In genomic region chr5:79143684-79144379, GRCh38 we compare ENCODE assay signal across 15 cellular contexts. TPM values are rescaled to one million over a fixed set of nuclear protein-coding genes. Genes with fewer than 3 reads are reported as not detected.
DNase-seq lines count a peak whose midpoint lies in the region; ATAC-seq and TF ChIP-seq lines count a peak whose summit lies in the region.
"Had no signal": no experiment of that assay in that cellular context is flagged by ENCODE, and none has a peak within 500 bp of the region (broad histone marks: within the 10 kb centered on the region; RNA-seq: fewer than 3 reads in every experiment).

No MANE protein-coding gene starts in this region.

- no peak overlapping the region for H2BK15ac ChIP-seq in H9 (ENCODE audit: low read depth, low read length)

- H3K4me1 ChIP-seq in H9 (ENCODE audit: insufficient read depth, low read length) (peaks cover 3% of the 10 kb centered on the region; the same call in 1 of the 2 replicates), RWPE2 (ENCODE audit: insufficient read depth, poor library complexity, severe bottlenecking) (peaks cover 23% of the 10 kb centered on the region)
- H3K4me1 ChIP-seq: right lobe of liver had no signal

- no peaks in the 10 kb centered on the region for H4K20me1 ChIP-seq in H9 (ENCODE audit: control insufficient read depth, insufficient read depth, insufficient read length)

- H4K8ac ChIP-seq in H9 (replicated peaks; ENCODE audit: insufficient read length, low read depth, low read length) = no peak overlapping the region

- no peak overlapping the region for H3K23ac ChIP-seq in H9 (ENCODE audit: insufficient read length, low read depth, low read length)

- no peak overlapping the region for H3K56ac ChIP-seq in H9 (ENCODE audit: insufficient read length, low read depth, low read length)

- DNase-seq in H9 = no peak
- no peak for DNase-seq in RWPE2 (ENCODE audit: low spot score)
- peak; percentile 90 for DNase-seq in epithelial cell of proximal tubule (ENCODE audit: low read depth)
- DNase-seq in retinal pigment epithelial cell (ENCODE audit: low read depth) = peak; percentile 59
- DNase-seq in amniotic stem cell (lab: John Stamatoyannopoulos, UW) = no peak
- no peak for DNase-seq in activated T-helper 2 cell treated with anti-CD3 and anti-CD28 coated beads, Interferon-gamma antibody, Interleukin-2, Interleukin-4, amounts not matched to agents 10 μg/mL and 5 μg/mL and 100 μg/mL, durations not matched to agents 14 hours and 24 hours and 36 hours (ENCODE audit: low spot score)
- DNase-seq: activated CD4-positive, alpha-beta memory T cell treated with anti-CD3 and anti-CD28 coated beads, Interleukin-2, amount 10 ng/mL, durations not matched to agents 7 days and 5 days; islet precursor cell; KG1; naive B cell; NCI-H2029; right lobe of liver; substantia nigra had no signal

- H3K36me3 Mint-ChIP-seq in H9 (ENCODE audit: insufficient read depth in 1 of 3, low read depth in 3 of 3) = peaks cover 7 to 9% (median 8%) of the 10 kb centered on the region in 3 experiments; a peak in 6 of 7 replicates
- H3K36me3 Mint-ChIP-seq in activated T-helper 17 cell treated with anti-CD3 and anti-CD28 coated beads, Interleukin-2, amount 50 U/mL, for 72 hours (ENCODE audit: low read depth) = no peaks in the 10 kb centered on the region
- H3K36me3 Mint-ChIP-seq in activated T-helper 2 cell treated with anti-CD3 and anti-CD28 coated beads, Interferon-gamma antibody, Interleukin-2, Interleukin-4, amounts not matched to agents 10 μg/mL and 5 μg/mL and 100 μg/mL, durations not matched to agents 14 hours and 24 hours and 36 hours (ENCODE audit: low read depth) = no peaks in the 10 kb centered on the region
- H3K36me3 Mint-ChIP-seq: naive B cell had no signal

- H3K4me3 Mint-ChIP-seq in H9 = no peak overlapping the region
- no peak overlapping the region for H3K4me3 Mint-ChIP-seq in activated T-helper 17 cell treated with anti-CD3 and anti-CD28 coated beads, Interleukin-2, amount 50 U/mL, for 72 hours
- H3K4me3 Mint-ChIP-seq in activated T-helper 2 cell treated with anti-CD3 and anti-CD28 coated beads, Interferon-gamma antibody, Interleukin-2, Interleukin-4, amounts not matched to agents 10 μg/mL and 5 μg/mL and 100 μg/mL, durations not matched to agents 14 hours and 24 hours and 36 hours (ENCODE audit: low read depth) = no peak overlapping the region
- H3K4me3 Mint-ChIP-seq: activated CD4-positive, alpha-beta memory T cell treated with anti-CD3 and anti-CD28 coated beads, Interleukin-2, amount 10 ng/mL, durations not matched to agents 7 days and 5 days; naive B cell had no signal

- intact Hi-C loops in activated T-helper 2 cell treated with anti-CD3 and anti-CD28 coated beads, Interferon-gamma antibody, Interleukin-2, Interleukin-4, amounts not matched to agents 10 μg/mL and 5 μg/mL and 100 μg/mL, durations not matched to agents 14 hours and 24 hours and 36 hours (cut with micrococcal nuclease) = no loop called here

- no peak overlapping the region for H2AK5ac ChIP-seq in H9 (ENCODE audit: insufficient read length, low read length)

- H3K27me3 ChIP-seq in H9 (ENCODE audit: insufficient read depth, low read length) = no peaks in the 10 kb centered on the region
- H3K27me3 ChIP-seq in RWPE2 (ENCODE audit: insufficient read depth, poor library complexity, severe bottlenecking) = no peaks in the 10 kb centered on the region
- H3K27me3 ChIP-seq: right lobe of liver had no signal

- H3K9me3 ChIP-seq in H9 (ENCODE audit: control insufficient read depth, low read depth, low read length) (peaks cover 9% of the 10 kb centered on the region), RWPE2 (ENCODE audit: severe bottlenecking) (no peaks in the 10 kb centered on the region)
- H3K9me3 ChIP-seq: right lobe of liver had no signal

- H3K4me3 ChIP-seq in RWPE2 (ENCODE audit: severe bottlenecking) (no peak overlapping the region), epithelial cell of proximal tubule (ENCODE audit: low read depth, low read length) (no peak overlapping the region), retinal pigment epithelial cell (ENCODE audit: low read length) (no peak overlapping the region)
- H3K4me3 ChIP-seq: right lobe of liver had no signal

- H2BK20ac ChIP-seq in H9 (ENCODE audit: low read depth, low read length, poor library complexity, severe bottlenecking) = no peak overlapping the region

- H3K14ac ChIP-seq in H9 (ENCODE audit: insufficient read depth, low read length) = no peak overlapping the region

- no peak overlapping the region for H4K5ac ChIP-seq in H9 (ENCODE audit: insufficient read length, low read depth, low read length)

- no peak overlapping the region for H3K4ac ChIP-seq in H9 (ENCODE audit: low read depth, low read length)

- H3K27me3 Mint-ChIP-seq in H9 (ENCODE audit: low read depth) = peaks cover 4% of the 10 kb centered on the region
- peaks cover 6% of the 10 kb centered on the region for H3K27me3 Mint-ChIP-seq in activated T-helper 17 cell treated with anti-CD3 and anti-CD28 coated beads, Interleukin-2, amount 50 U/mL, for 72 hours
- H3K27me3 Mint-ChIP-seq in activated T-helper 2 cell treated with anti-CD3 and anti-CD28 coated beads, Interferon-gamma antibody, Interleukin-2, Interleukin-4, amounts not matched to agents 10 μg/mL and 5 μg/mL and 100 μg/mL, durations not matched to agents 14 hours and 24 hours and 36 hours (ENCODE audit: low read depth) = peaks cover 17% of the 10 kb centered on the region

- no peak overlapping the region for H3K18ac ChIP-seq in H9 (ENCODE audit: insufficient read length, low read depth, low read length)

- TF ChIP-seq CTCF in H9 (conservative IDR thresholded peaks at IDR 0.05) = no peak
- no peak for TF ChIP-seq CTCF in RWPE2 (IDR thresholded peaks at IDR 0.05; ENCODE audit: poor library complexity, severe bottlenecking)
- TF ChIP-seq CTCF in epithelial cell of proximal tubule (conservative IDR thresholded peaks at IDR 0.05; ENCODE audit: low read depth, low read length) = no peak
- TF ChIP-seq CTCF in retinal pigment epithelial cell (conservative IDR thresholded peaks at IDR 0.05; ENCODE audit: low read depth, low read length) = no peak

- no peak overlapping the region for H2BK5ac ChIP-seq in H9 (ENCODE audit: insufficient read length, low read length)

- no peak overlapping the region for H2BK120ac ChIP-seq in H9 (ENCODE audit: low read depth, low read length, poor library complexity, severe bottlenecking)

- H3K27ac Mint-ChIP-seq in H9 = peak overlapping the region in 2 of 3 experiments; percentile 12 to 74; a peak in 2 of 7 replicates
- H3K27ac Mint-ChIP-seq in activated T-helper 17 cell treated with anti-CD3 and anti-CD28 coated beads, Interleukin-2, amount 50 U/mL, for 72 hours = no peak overlapping the region
- H3K27ac Mint-ChIP-seq in activated T-helper 2 cell treated with anti-CD3 and anti-CD28 coated beads, Interferon-gamma antibody, Interleukin-2, Interleukin-4, amounts not matched to agents 10 μg/mL and 5 μg/mL and 100 μg/mL, durations not matched to agents 14 hours and 24 hours and 36 hours = no peak overlapping the region
- H3K27ac Mint-ChIP-seq: activated CD4-positive, alpha-beta memory T cell treated with anti-CD3 and anti-CD28 coated beads, Interleukin-2, amount 10 ng/mL, durations not matched to agents 7 days and 5 days had no signal

- H2AFZ ChIP-seq in H9 (ENCODE audit: low read length) = peak overlapping the region; percentile 36

- peaks cover 10 to 11% of the 10 kb centered on the region in 2 experiments for H3K9me3 Mint-ChIP-seq in H9
- H3K9me3 Mint-ChIP-seq in activated T-helper 17 cell treated with anti-CD3 and anti-CD28 coated beads, Interleukin-2, amount 50 U/mL, for 72 hours = no peaks in the 10 kb centered on the region
- H3K9me3 Mint-ChIP-seq in activated T-helper 2 cell treated with anti-CD3 and anti-CD28 coated beads, Interferon-gamma antibody, Interleukin-2, Interleukin-4, amounts not matched to agents 10 μg/mL and 5 μg/mL and 100 μg/mL, durations not matched to agents 14 hours and 24 hours and 36 hours = peaks cover 3% of the 10 kb centered on the region
- H3K9me3 Mint-ChIP-seq: activated CD4-positive, alpha-beta memory T cell treated with anti-CD3 and anti-CD28 coated beads, Interleukin-2, amount 10 ng/mL, durations not matched to agents 7 days and 5 days had no signal

- H3K79me2 ChIP-seq in H9 (ENCODE audit: insufficient read depth, low read length) = no peaks in the 10 kb centered on the region; the same call in 1 of the 2 replicates

- H3K4me2 ChIP-seq in H9 (ENCODE audit: insufficient read depth, insufficient read length, low read length) = no peak overlapping the region

- no peak overlapping the region for H3K27ac ChIP-seq in H9 (ENCODE audit: insufficient read length, low read depth, low read length)
- H3K27ac ChIP-seq in RWPE2 (ENCODE audit: poor library complexity, severe bottlenecking) = peak overlapping the region; percentile 20
- H3K27ac ChIP-seq: right lobe of liver had no signal

- no peak overlapping the region for H3K9ac ChIP-seq in H9 (ENCODE audit: extremely low read depth, insufficient read length, low read length)

- no peak overlapping the region for H2BK12ac ChIP-seq in H9 (ENCODE audit: insufficient read length, low read depth, low read length)

- H3K79me1 ChIP-seq in H9 (ENCODE audit: insufficient read depth, low read depth, low read length, poor library complexity, severe bottlenecking) = no peaks in the 10 kb centered on the region

- no peak overlapping the region for H3T11ph ChIP-seq in H9 (ENCODE audit: low read length)

- peaks cover 27 to 29% of the 10 kb centered on the region in 2 experiments for H3K4me1 Mint-ChIP-seq in H9
- H3K4me1 Mint-ChIP-seq in activated T-helper 17 cell treated with anti-CD3 and anti-CD28 coated beads, Interleukin-2, amount 50 U/mL, for 72 hours = no peaks in the 10 kb centered on the region
- no peaks in the 10 kb centered on the region for H3K4me1 Mint-ChIP-seq in activated T-helper 2 cell treated with anti-CD3 and anti-CD28 coated beads, Interferon-gamma antibody, Interleukin-2, Interleukin-4, amounts not matched to agents 10 μg/mL and 5 μg/mL and 100 μg/mL, durations not matched to agents 14 hours and 24 hours and 36 hours (ENCODE audit: low read depth)
- H3K4me1 Mint-ChIP-seq: activated CD4-positive, alpha-beta memory T cell treated with anti-CD3 and anti-CD28 coated beads, Interleukin-2, amount 10 ng/mL, durations not matched to agents 7 days and 5 days; naive B cell had no signal

- no CpG with 5 or more reads among the region's 6 CpGs for WGBS in H9 (ENCODE audit: extremely low coverage, insufficient read length, low lambda C conversion rate)

- H3K36me3 ChIP-seq in RWPE2 (ENCODE audit: low read depth) = no peaks in the 10 kb centered on the region
- H3K36me3 ChIP-seq: right lobe of liver had no signal

- no peaks in the 10 kb centered on the region for H3K23me2 ChIP-seq in H9 (ENCODE audit: insufficient read length, low read depth, low read length, poor library complexity, severe bottlenecking)

- peak; percentile 68 for ATAC-seq in RWPE2 (ENCODE audit: low read depth)
- ATAC-seq in activated T-helper 17 cell treated with anti-CD3 and anti-CD28 coated beads, Interleukin-2, amount 50 U/mL, for 72 hours (replicated peaks) = no peak

- H4K91ac ChIP-seq in H9 (ENCODE audit: insufficient read length, low read depth, low read length) = no peak overlapping the region

RNA-seq across cellular contexts. Expression of gene BHMT, which starts 32.2 kb away (rescaled TPM):
- total RNA-seq in H9 (2021) = 0.72 and 1.4 TPM in 2 replicates
- total RNA-seq in epithelial cell of proximal tubule = 1.2 and 1.4 TPM in 2 replicates
- not detected for total RNA-seq in activated T-helper 17 cell treated with anti-CD3 and anti-CD28 coated beads, Interleukin-2, amount 50 U/mL, for 72 hours
- not detected in 2 replicates for total RNA-seq in activated T-helper 2 cell treated with anti-CD3 and anti-CD28 coated beads, Interferon-gamma antibody, Interleukin-2, Interleukin-4, amounts not matched to agents 10 μg/mL and 5 μg/mL and 100 μg/mL, durations not matched to agents 14 hours and 24 hours and 36 hours
- total RNA-seq: activated CD4-positive, alpha-beta memory T cell treated with anti-CD3 and anti-CD28 coated beads, Interleukin-2, amount 10 ng/mL, durations not matched to agents 7 days and 5 days; T-helper 2 cell treated with Interferon-gamma antibody and Interleukin-4, amounts not matched to agents 100 ng/mL and 5 ng/mL, for 36 hours had no signal

Comparison
In these comparisons a context has a peak if more than half of its experiments do, and no peak if none do; other contexts are left out.
1. DNase-seq: peak in epithelial cell of proximal tubule (single experiment) and retinal pigment epithelial cell (single experiment); none in H9 (single experiment), RWPE2 (single experiment), amniotic stem cell (single experiment) and activated T-helper 2 cell treated with anti-CD3 and anti-CD28 coated beads, Interferon-gamma antibody, Interleukin-2, Interleukin-4, amounts not matched to agents 10 μg/mL and 5 μg/mL and 100 μg/mL, durations not matched to agents 14 hours and 24 hours and 36 hours (single experiment).
2. H3K27ac Mint-ChIP-seq: peak in H9 (2 of 3); none in activated T-helper 17 cell treated with anti-CD3 and anti-CD28 coated beads, Interleukin-2, amount 50 U/mL, for 72 hours (single experiment) and activated T-helper 2 cell treated with anti-CD3 and anti-CD28 coated beads, Interferon-gamma antibody, Interleukin-2, Interleukin-4, amounts not matched to agents 10 μg/mL and 5 μg/mL and 100 μg/mL, durations not matched to agents 14 hours and 24 hours and 36 hours (single experiment).